In the genomic region with DNA sequence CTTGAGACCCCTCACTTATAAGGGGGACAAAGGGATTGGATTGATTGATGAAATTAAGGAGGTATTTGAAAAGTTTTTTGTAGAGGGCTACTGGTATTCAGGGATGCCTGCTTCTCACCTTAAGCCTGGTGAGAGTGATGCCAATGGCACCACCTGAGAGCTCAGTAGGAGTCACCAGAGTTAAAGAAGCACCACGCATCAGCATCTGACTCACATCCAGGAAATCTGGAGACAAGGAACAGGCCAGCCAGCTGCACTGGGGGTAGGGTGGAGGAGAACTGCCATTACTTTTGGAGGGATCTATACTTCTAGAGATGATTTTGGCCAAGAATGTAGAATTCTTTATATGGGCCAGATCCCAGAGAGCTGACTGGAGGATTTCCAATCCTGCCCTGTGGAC, we compare ENCODE assay signal across 27 cellular contexts. TPM values are rescaled to one million over a fixed set of nuclear protein-coding genes. Genes with fewer than 3 reads are reported as not detected.
DNase-seq lines count a peak whose midpoint lies in the region; ATAC-seq and TF ChIP-seq lines count a peak whose summit lies in the region.
"Had no signal": no experiment of that assay in that cellular context is flagged by ENCODE, and none has a peak within 500 bp of the region (broad histone marks: within the 10 kb centered on the region; RNA-seq: fewer than 3 reads in every experiment).

No MANE protein-coding gene starts in this region.

- H3K27me3 Mint-ChIP-seq in MCF 10A (ENCODE audit: insufficient read depth, unreplicated experiment): no peaks in the 10 kb centered on the region
- H3K27me3 Mint-ChIP-seq: CD4-positive, CD25-positive, alpha-beta regulatory T cell had no signal

- CTCF ChIA-PET in MCF 10A (lab: Yijun Ruan, JAX): interaction anchor here (0.6 to 0.7 kb wide), 2 partner anchors 95 to 193 kb away, joined by 3 to 5 read pairs; no protein-coding TSS in a partner anchor

- TF ChIP-seq POLR2A in breast epithelium (IDR thresholded peaks at IDR 0.05): no peak

- H3K27ac Mint-ChIP-seq in MCF 10A (ENCODE audit: low read depth, unreplicated experiment): no peak overlapping the region
- H3K27ac Mint-ChIP-seq: H9, HFFc6 had no signal

- POLR2A ChIA-PET in MCF 10A (lab: Yijun Ruan, JAX): no interaction called here

- H3K27ac ChIP-seq in breast epithelium (no peak overlapping the region), VCaP (peak overlapping the region; percentile 50)
- H3K27ac ChIP-seq: BLaER1, GM23248, SJSA1 had no signal

- ATAC-seq in HG03135 (IDR thresholded peaks at IDR 0.05; ENCODE audit: unreplicated experiment): no peak
- ATAC-seq: HepG2 had no signal

- no peaks in the 10 kb centered on the region for H3K4me1 Mint-ChIP-seq in MCF 10A (ENCODE audit: insufficient read depth, unreplicated experiment)
- H3K4me1 Mint-ChIP-seq: H9 had no signal

- H3K9me3 ChIP-seq in breast epithelium: no peaks in the 10 kb centered on the region
- H3K9me3 ChIP-seq: SJSA1 had no signal

- intact Hi-C loops in MCF 10A (cut with micrococcal nuclease) (no loop called here), breast epithelium (cut with DNase I; ENCODE audit: low total_unique reads) (no loop called here)

- H3K27me3 ChIP-seq in breast epithelium: no peaks in the 10 kb centered on the region
- H3K27me3 ChIP-seq: BLaER1, SJSA1 had no signal

- H3K9me3 Mint-ChIP-seq in MCF 10A (ENCODE audit: unreplicated experiment): no peaks in the 10 kb centered on the region
- H3K9me3 Mint-ChIP-seq: HFFc6 had no signal

- H3K4me3 ChIP-seq in breast epithelium: no peak overlapping the region
- H3K4me3 ChIP-seq in fibroblast of mammary gland (ENCODE audit: control insufficient read depth, low read depth, low read length): no peak overlapping the region
- H3K4me3 ChIP-seq: BLaER1, GM23248, SJSA1 had no signal

- in situ Hi-C loops in ACHN (cut with HindIII; ENCODE audit: low pct_ligation_motif_present, low pct_unique_long_range_greater_than_20kb, low sequenced_read_pairs): no loop called here

- no peaks in the 10 kb centered on the region for H3K4me1 ChIP-seq in breast epithelium
- H3K4me1 ChIP-seq: BLaER1 had no signal

- no peak overlapping the region for H3K4me3 Mint-ChIP-seq in MCF 10A (ENCODE audit: unreplicated experiment)
- H3K4me3 Mint-ChIP-seq: CD4-positive, CD25-positive, alpha-beta regulatory T cell; H9; HFFc6 had no signal

- H3K36me3 ChIP-seq in breast epithelium: no peaks in the 10 kb centered on the region
- H3K36me3 ChIP-seq: BLaER1, SJSA1 had no signal

- TF ChIP-seq CTCF in MCF 10A (IDR thresholded peaks at IDR 0.05; ENCODE audit: unreplicated experiment) (no peak), breast epithelium (IDR thresholded peaks at IDR 0.05) (no peak), VCaP (conservative IDR thresholded peaks at IDR 0.05) (no peak), fibroblast of mammary gland (conservative IDR thresholded peaks at IDR 0.05; ENCODE audit: control insufficient read depth, insufficient read depth, low read depth, low read length) (no peak)

- no peaks in the 10 kb centered on the region for H3K36me3 Mint-ChIP-seq in MCF 10A (ENCODE audit: insufficient read depth, unreplicated experiment)
- H3K36me3 Mint-ChIP-seq: CD4-positive, CD25-positive, alpha-beta regulatory T cell had no signal

- DNase-seq in MCF 10A (ENCODE audit: unreplicated experiment): peak; percentile 11
- DNase-seq in breast epithelium (ENCODE audit: low spot score in 2 of 2): no peak
- DNase-seq in fibroblast of mammary gland (ENCODE audit: low read depth): peak; percentile 10
- DNase-seq in activated CD4-positive, alpha-beta T cell treated with anti-CD3 and anti-CD28 coated beads, Interleukin-2, amount 50 U/mL, for 48 hours: no peak
- no peak for DNase-seq in ACHN
- DNase-seq in iPS-NIHi11 (ENCODE audit: low spot score): no peak
- DNase-seq: CD4-positive, CD25-positive, alpha-beta regulatory T cell; DMS153; DND-41; GM23248; H9; HFFc6; Karpas-422; MV-4-11; NCI-H1105; NCI-H1436 treated with DMSO at 0.1 percent for 48 hours; NCI-H187 treated with DMSO at 0.1 percent for 48 hours; NCI-H524; NCI-H774; Right ventricle myocardium superior had no signal

- BruUV-seq in MCF 10A (replicated peaks; lab: Mats Ljungman, UMichigan): no TSS peak

RNA-seq across cellular contexts. Expression of a gene that starts 29.6 kb away (rescaled TPM):
- total RNA-seq in MCF 10A (2022) (not detected in 2 replicates), breast epithelium (not detected)
- total RNA-seq: A172, GM23248, H9, HepG2, HFFc6, HT-29, Right ventricle myocardium superior had no signal

Comparison
In these comparisons a context has a peak if more than half of its experiments do, and no peak if none do; other contexts are left out.
1. DNase-seq: peak in MCF 10A (single experiment) and fibroblast of mammary gland (single experiment); none in breast epithelium (0 of 2), activated CD4-positive, alpha-beta T cell treated with anti-CD3 and anti-CD28 coated beads, Interleukin-2, amount 50 U/mL, for 48 hours (0 of 2), ACHN (single experiment) and iPS-NIHi11 (single experiment).